Comparison of ENCODE assay signal across 16 cellular contexts in genomic region chr3:61938878-61939549, GRCh38.
DNase-seq lines count a peak whose midpoint lies in the region; ATAC-seq and TF ChIP-seq lines count a peak whose summit lies in the region.
"Had no signal": no experiment of that assay in that cellular context is flagged by ENCODE, and none has a peak within 500 bp of the region (broad histone marks: within the 10 kb centered on the region; RNA-seq: fewer than 3 reads in every experiment).

No MANE protein-coding gene starts in this region.

- intact Hi-C loops in left colon (cut with DNase I, micrococcal nuclease) = no loop called here

- no peak overlapping the region for H3K4me3 ChIP-seq in LNCaP clone FGC (ENCODE audit: low read depth, low read length)

- H3K9me3 Mint-ChIP-seq in mesothelial cell of epicardium = peaks cover 16% of the 10 kb centered on the region

- H3K27me3 Mint-ChIP-seq in mesothelial cell of epicardium (ENCODE audit: low read depth) = no peaks in the 10 kb centered on the region
- H3K27me3 Mint-ChIP-seq: T-helper 17 cell had no signal

- peaks cover 16% of the 10 kb centered on the region for H3K4me1 Mint-ChIP-seq in mesothelial cell of epicardium
- H3K4me1 Mint-ChIP-seq: CD8-positive, alpha-beta memory T cell; T-helper 17 cell had no signal

- ATAC-seq in left colon = peak; percentile 50
- ATAC-seq in HG02870 (IDR thresholded peaks at IDR 0.05; ENCODE audit: unreplicated experiment) = no peak
- ATAC-seq: HepG2, Panc1, Right ventricle myocardium inferior, T-helper 17 cell had no signal

- DNase-seq in DMS53 (lab: John Stamatoyannopoulos, UW) = peak; percentile 38
- no peak for DNase-seq in DMS53 treated with DMSO at 0.1 percent for 48 hours (lab: John Stamatoyannopoulos, UW; ENCODE audit: unreplicated experiment)
- DNase-seq in LNCaP clone FGC (ENCODE audit: low read depth) = peak; percentile 81
- DNase-seq in NCI-H748 treated with DMSO at 0.1 percent for 48 hours (lab: John Stamatoyannopoulos, UW) = peak; percentile 39
- no peak for DNase-seq in left colon
- no peak for DNase-seq in mesothelial cell of epicardium (ENCODE audit: low spot score in 2 of 2, unreplicated experiment in 2 of 2)
- no peak for DNase-seq in stimulated activated naive CD4-positive, alpha-beta T cell (lab: John Stamatoyannopoulos, UW)
- DNase-seq: CD8-positive, alpha-beta memory T cell; MM.1S; NCI-H1436; NCI-H524 treated with DMSO at 0.1 percent for 48 hours; T-helper 17 cell had no signal

- no peak overlapping the region for H3K27ac Mint-ChIP-seq in mesothelial cell of epicardium
- H3K27ac Mint-ChIP-seq: CD8-positive, alpha-beta memory T cell; T-helper 17 cell had no signal

- H3K36me3 Mint-ChIP-seq in mesothelial cell of epicardium = peaks cover 14% of the 10 kb centered on the region
- H3K36me3 Mint-ChIP-seq: CD8-positive, alpha-beta memory T cell had no signal

- no peak overlapping the region for H3K4me3 Mint-ChIP-seq in mesothelial cell of epicardium
- H3K4me3 Mint-ChIP-seq: CD8-positive, alpha-beta memory T cell; T-helper 17 cell had no signal

- TF ChIP-seq CTCF in LNCaP clone FGC (IDR thresholded peaks at IDR 0.05; ENCODE audit: control insufficient read depth, extremely low read depth, insufficient read depth) = no peak
- TF ChIP-seq CTCF in mesothelial cell of epicardium (IDR thresholded peaks at IDR 0.05; ENCODE audit: unreplicated experiment) = no peak

Comparison
In these comparisons a context has a peak if more than half of its experiments do, and no peak if none do; other contexts are left out.
1. DNase-seq: peak in DMS53 (single experiment), LNCaP clone FGC (single experiment) and NCI-H748 treated with DMSO at 0.1 percent for 48 hours (single experiment); none in DMS53 treated with DMSO at 0.1 percent for 48 hours (single experiment), left colon (0 of 2), mesothelial cell of epicardium (0 of 2) and stimulated activated naive CD4-positive, alpha-beta T cell (0 of 6).